Comparison of ENCODE assay signal across 8 cellular contexts in the genomic region with DNA sequence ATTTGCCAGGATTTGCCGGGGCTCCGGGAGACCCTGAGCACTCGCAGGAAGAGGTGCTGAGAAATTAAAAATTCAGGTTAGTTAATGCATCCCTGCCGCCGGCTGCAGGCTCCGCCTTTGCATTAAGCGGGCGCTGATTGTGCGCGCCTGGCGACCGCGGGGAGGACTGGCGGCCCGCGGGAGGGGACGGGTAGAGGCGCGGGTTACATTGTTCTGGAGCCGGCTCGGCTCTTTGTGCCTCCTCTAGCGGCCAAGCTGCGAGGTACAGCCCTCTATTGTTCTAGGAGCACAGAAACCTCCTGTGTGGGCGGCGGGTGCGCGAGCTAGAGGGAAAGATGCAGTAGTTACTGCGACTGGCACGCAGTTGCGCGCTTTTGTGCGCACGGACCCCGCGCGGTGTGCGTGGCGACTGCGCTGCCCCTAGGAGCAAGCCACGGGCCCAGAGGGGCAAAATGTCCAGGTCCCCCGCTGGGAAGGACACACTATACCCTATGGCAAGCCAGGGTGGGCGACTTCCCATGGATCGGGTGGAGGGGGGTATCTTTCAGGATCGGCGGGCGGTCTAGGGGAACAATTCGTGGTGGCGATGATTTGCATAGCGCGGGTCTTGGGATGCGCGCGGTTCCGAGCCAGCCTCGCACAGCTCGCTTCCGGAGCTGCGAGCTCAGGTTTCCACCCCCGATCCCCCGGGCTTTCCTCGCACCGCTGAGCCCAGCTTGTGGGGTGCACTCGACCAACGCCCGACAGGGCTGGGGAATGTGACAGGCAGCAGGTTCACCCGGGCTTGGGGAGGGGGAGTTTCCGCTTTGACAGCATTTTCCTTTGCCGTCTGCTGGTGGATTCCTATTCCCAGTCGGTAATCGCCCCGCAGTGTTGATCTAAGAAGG. TPM values are rescaled to one million over a fixed set of nuclear protein-coding genes. Genes with fewer than 3 reads are reported as not detected.
DNase-seq lines count a peak whose midpoint lies in the region; ATAC-seq lines count a peak whose summit lies in the region.

No MANE protein-coding gene starts in this region.

- H3K27me3 Mint-ChIP-seq in stimulated activated naive CD8-positive, alpha-beta T cell treated with anti-CD3 and anti-CD28 coated beads, Interleukin-15, amount 100 ng/mL, for 72 hours = peaks cover 98% of the 10 kb centered on the region

- ATAC-seq in GM19395 (IDR thresholded peaks at IDR 0.05; ENCODE audit: unreplicated experiment) (peak; percentile 67), HG03571 (IDR thresholded peaks at IDR 0.05; ENCODE audit: unreplicated experiment) (no peak)
- ATAC-seq in stimulated activated naive CD8-positive, alpha-beta T cell treated with anti-CD3 and anti-CD28 coated beads, Interleukin-15, amount 100 ng/mL, for 72 hours = peak; percentile 78

- peaks cover 73% of the 10 kb centered on the region for H3K4me1 Mint-ChIP-seq in stimulated activated naive CD8-positive, alpha-beta T cell treated with anti-CD3 and anti-CD28 coated beads, Interleukin-15, amount 100 ng/mL, for 72 hours

- H3K27ac Mint-ChIP-seq in stimulated activated naive CD8-positive, alpha-beta T cell treated with anti-CD3 and anti-CD28 coated beads, Interleukin-15, amount 100 ng/mL, for 72 hours = no peak overlapping the region

- peak in 10 of 14 donors; percentile 2 to 67 (median 26) for DNase-seq in C1 segment of cervical spinal cord (lab: John Stamatoyannopoulos, UW)
- DNase-seq in NCI-H1105 (lab: John Stamatoyannopoulos, UW) = peak; percentile 93
- DNase-seq in SKM-1 (lab: John Stamatoyannopoulos, UW; ENCODE audit: unreplicated experiment) = peak; percentile 49
- peak; percentile 87 for DNase-seq in dermis blood vessel endothelial cell
- peak; percentile 81 to 86 for DNase-seq in stimulated activated naive CD8-positive, alpha-beta T cell treated with anti-CD3 and anti-CD28 coated beads, Interleukin-15, amount 100 ng/mL, for 72 hours

- H3K9me3 ChIP-seq in mesodermal cell (ENCODE audit: control insufficient read depth, low read length) = no peaks in the 10 kb centered on the region

- WGBS in mesodermal cell (ENCODE audit: insufficient coverage in 2 of 2), 2 experiments = 0 to 1% methylated on average over 60 to 61 of the region's 71 CpGs

- no peaks in the 10 kb centered on the region for H3K36me3 ChIP-seq in mesodermal cell (ENCODE audit: control insufficient read depth, insufficient read depth, low read length)

- no peaks in the 10 kb centered on the region for H3K9me3 Mint-ChIP-seq in stimulated activated naive CD8-positive, alpha-beta T cell treated with anti-CD3 and anti-CD28 coated beads, Interleukin-15, amount 100 ng/mL, for 72 hours

- H3K4me3 Mint-ChIP-seq in stimulated activated naive CD8-positive, alpha-beta T cell treated with anti-CD3 and anti-CD28 coated beads, Interleukin-15, amount 100 ng/mL, for 72 hours = peak overlapping the region; percentile 79 to 87

- H3K4me1 ChIP-seq in mesodermal cell (ENCODE audit: control insufficient read depth, insufficient read depth, low read length, poor library complexity, severe bottlenecking) = peaks cover 24% of the 10 kb centered on the region

- peak overlapping the region; percentile 33 for H3K4me3 ChIP-seq in mesodermal cell (ENCODE audit: extremely low read depth, insufficient read depth, low read length, poor library complexity, severe bottlenecking)

- H3K27ac ChIP-seq in mesodermal cell (ENCODE audit: low read depth, low read length, severe bottlenecking) = no peak overlapping the region

RNA-seq across cellular contexts. Expression of a gene that starts 2.9 kb away (rescaled TPM):
- total RNA-seq in dermis blood vessel endothelial cell = under 0.01 TPM in 2 replicates
- 0.52 TPM for polyA plus RNA-seq in mesodermal cell (2013, experiment 1 of 2)
- polyA plus RNA-seq in mesodermal cell (2013, experiment 2 of 2) = 0.20 TPM

Comparison
In these comparisons a context has a peak if more than half of its experiments do, and no peak if none do; other contexts are left out.
1. DNase-seq: peak in every context shown above with its lines; median percentile 93 in NCI-H1105; 87 in dermis blood vessel endothelial cell; 84 in stimulated activated naive CD8-positive, alpha-beta T cell treated with anti-CD3 and anti-CD28 coated beads, Interleukin-15, amount 100 ng/mL, for 72 hours; 49 in SKM-1; 26 in C1 segment of cervical spinal cord.